In genomic region chr21:26846036-26846931, GRCh38 we compare ENCODE assay signal across 7 cellular contexts. TPM values are rescaled to one million over a fixed set of nuclear protein-coding genes. Genes with fewer than 3 reads are reported as not detected.
A peak's percentile ranks its signal among the peaks of the same experiment; 100 is the strongest.
DNase-seq lines count a peak whose midpoint lies in the region; ATAC-seq and TF ChIP-seq lines count a peak whose summit lies in the region.

No MANE protein-coding gene starts in this region.

- no peaks in the 10 kb centered on the region for H3F3A ChIP-seq in GM23338 (replicated peaks; ENCODE audit: low read depth)

- peaks cover 37% of the 10 kb centered on the region for H3K27me3 Mint-ChIP-seq in GM23338 (ENCODE audit: insufficient read depth, low read depth, poor library complexity)
- no peaks in the 10 kb centered on the region for H3K27me3 Mint-ChIP-seq in chondrocyte (ENCODE audit: low read depth)

- peaks cover 23% of the 10 kb centered on the region for H3K79me2 ChIP-seq in GM23338 (replicated peaks; ENCODE audit: insufficient read depth)

- peaks cover 5% of the 10 kb centered on the region; the same call in 1 of the 2 replicates for H3K9me3 ChIP-seq in NT2/D1 (ENCODE audit: insufficient read depth, low read length)

- peak; percentile 81 for DNase-seq in GM23338 (ENCODE audit: low spot score)
- DNase-seq in NT2/D1 (ENCODE audit: low read depth, low spot score): peak; percentile 49
- DNase-seq in chondrocyte (ENCODE audit: low spot score): peak; percentile 94
- peak; percentile 77 for DNase-seq in iris pigment epithelial cell (ENCODE audit: low read depth)
- DNase-seq in skeletal muscle cell (ENCODE audit: low read depth): peak; percentile 69
- DNase-seq in DMS79 treated with DMSO at 0.1 percent for 48 hours (lab: John Stamatoyannopoulos, UW): no peak

- H3K27ac Mint-ChIP-seq in GM23338: peak overlapping the region; percentile 78
- H3K27ac Mint-ChIP-seq in chondrocyte (ENCODE audit: unreplicated experiment): peak overlapping the region; percentile 64

- ATAC-seq in GM23338: peak; percentile 17
- no peak for ATAC-seq in GM18909 (IDR thresholded peaks at IDR 0.05; ENCODE audit: poor library complexity, unreplicated experiment)

- peak overlapping the region; percentile 93 for H3K4me3 Mint-ChIP-seq in GM23338
- H3K4me3 Mint-ChIP-seq in chondrocyte (ENCODE audit: unreplicated experiment): peak overlapping the region; percentile 96

- no peaks in the 10 kb centered on the region for H3K9me2 ChIP-seq in GM23338 (ENCODE audit: insufficient read depth)

- peaks cover 3% of the 10 kb centered on the region; the same call in 2 of the 3 replicates for H3K9me3 Mint-ChIP-seq in GM23338
- H3K9me3 Mint-ChIP-seq in chondrocyte (ENCODE audit: low read depth): no peaks in the 10 kb centered on the region

- peak overlapping the region; percentile 96 for H3K9ac ChIP-seq in NT2/D1 (ENCODE audit: insufficient read length, low read depth)

- peak in 1 of 2 experiments; percentile 14; a peak in 1 of 4 replicates for TF ChIP-seq CTCF in GM23338 (conservative IDR thresholded peaks at IDR 0.05; ENCODE audit: low read depth in 2 of 2)
- TF ChIP-seq CTCF in chondrocyte (IDR thresholded peaks at IDR 0.05): no peak

- H2AFZ ChIP-seq in GM23338: peak overlapping the region; percentile 35

- peaks cover 20% of the 10 kb centered on the region for H3K36me3 Mint-ChIP-seq in GM23338 (ENCODE audit: low read depth)
- peaks cover 7% of the 10 kb centered on the region for H3K36me3 Mint-ChIP-seq in chondrocyte (ENCODE audit: low read depth)

- peaks cover 29% of the 10 kb centered on the region for H3K4me1 Mint-ChIP-seq in GM23338
- peaks cover 40% of the 10 kb centered on the region for H3K4me1 Mint-ChIP-seq in chondrocyte (ENCODE audit: low read depth)

- H3K27ac ChIP-seq in GM23338 (ENCODE audit: low read depth): 0 out of 2 replicates have a peak overlapping the region, but pooled peaks have one; percentile 28

- H3K27me3 ChIP-seq in GM23338 (ENCODE audit: insufficient read depth) (peaks cover 39% of the 10 kb centered on the region), NT2/D1 (ENCODE audit: insufficient read depth, insufficient read length) (peaks cover 19% of the 10 kb centered on the region)

- H3K4me1 ChIP-seq in GM23338 (ENCODE audit: insufficient read depth) (peaks cover 20% of the 10 kb centered on the region), NT2/D1 (ENCODE audit: insufficient read depth, insufficient read length) (peaks cover 7% of the 10 kb centered on the region)

- peak overlapping the region; percentile 88 for H3K4me3 ChIP-seq in GM23338
- peak overlapping the region; percentile 59 for H3K4me3 ChIP-seq in NT2/D1 (ENCODE audit: insufficient read length, low read depth)
- peak overlapping the region; percentile 85 for H3K4me3 ChIP-seq in skeletal muscle cell (ENCODE audit: low read depth, low read length)

- H3K4me2 ChIP-seq in GM23338: peak overlapping the region; percentile 92

- peaks cover 7% of the 10 kb centered on the region; the same call in 1 of the 2 replicates for H3K36me3 ChIP-seq in GM23338 (ENCODE audit: insufficient read depth)
- H3K36me3 ChIP-seq in NT2/D1 (ENCODE audit: insufficient read depth, insufficient read length, low read length): peaks cover 15% of the 10 kb centered on the region

- no peaks in the 10 kb centered on the region for H4K20me1 ChIP-seq in GM23338 (replicated peaks; ENCODE audit: insufficient read depth)

TF ChIP-seq in GM23338, 12 proteins besides CTCF, POLR2A, EP300 and RAD21:
- TF ChIP-seq, protein P1, sequence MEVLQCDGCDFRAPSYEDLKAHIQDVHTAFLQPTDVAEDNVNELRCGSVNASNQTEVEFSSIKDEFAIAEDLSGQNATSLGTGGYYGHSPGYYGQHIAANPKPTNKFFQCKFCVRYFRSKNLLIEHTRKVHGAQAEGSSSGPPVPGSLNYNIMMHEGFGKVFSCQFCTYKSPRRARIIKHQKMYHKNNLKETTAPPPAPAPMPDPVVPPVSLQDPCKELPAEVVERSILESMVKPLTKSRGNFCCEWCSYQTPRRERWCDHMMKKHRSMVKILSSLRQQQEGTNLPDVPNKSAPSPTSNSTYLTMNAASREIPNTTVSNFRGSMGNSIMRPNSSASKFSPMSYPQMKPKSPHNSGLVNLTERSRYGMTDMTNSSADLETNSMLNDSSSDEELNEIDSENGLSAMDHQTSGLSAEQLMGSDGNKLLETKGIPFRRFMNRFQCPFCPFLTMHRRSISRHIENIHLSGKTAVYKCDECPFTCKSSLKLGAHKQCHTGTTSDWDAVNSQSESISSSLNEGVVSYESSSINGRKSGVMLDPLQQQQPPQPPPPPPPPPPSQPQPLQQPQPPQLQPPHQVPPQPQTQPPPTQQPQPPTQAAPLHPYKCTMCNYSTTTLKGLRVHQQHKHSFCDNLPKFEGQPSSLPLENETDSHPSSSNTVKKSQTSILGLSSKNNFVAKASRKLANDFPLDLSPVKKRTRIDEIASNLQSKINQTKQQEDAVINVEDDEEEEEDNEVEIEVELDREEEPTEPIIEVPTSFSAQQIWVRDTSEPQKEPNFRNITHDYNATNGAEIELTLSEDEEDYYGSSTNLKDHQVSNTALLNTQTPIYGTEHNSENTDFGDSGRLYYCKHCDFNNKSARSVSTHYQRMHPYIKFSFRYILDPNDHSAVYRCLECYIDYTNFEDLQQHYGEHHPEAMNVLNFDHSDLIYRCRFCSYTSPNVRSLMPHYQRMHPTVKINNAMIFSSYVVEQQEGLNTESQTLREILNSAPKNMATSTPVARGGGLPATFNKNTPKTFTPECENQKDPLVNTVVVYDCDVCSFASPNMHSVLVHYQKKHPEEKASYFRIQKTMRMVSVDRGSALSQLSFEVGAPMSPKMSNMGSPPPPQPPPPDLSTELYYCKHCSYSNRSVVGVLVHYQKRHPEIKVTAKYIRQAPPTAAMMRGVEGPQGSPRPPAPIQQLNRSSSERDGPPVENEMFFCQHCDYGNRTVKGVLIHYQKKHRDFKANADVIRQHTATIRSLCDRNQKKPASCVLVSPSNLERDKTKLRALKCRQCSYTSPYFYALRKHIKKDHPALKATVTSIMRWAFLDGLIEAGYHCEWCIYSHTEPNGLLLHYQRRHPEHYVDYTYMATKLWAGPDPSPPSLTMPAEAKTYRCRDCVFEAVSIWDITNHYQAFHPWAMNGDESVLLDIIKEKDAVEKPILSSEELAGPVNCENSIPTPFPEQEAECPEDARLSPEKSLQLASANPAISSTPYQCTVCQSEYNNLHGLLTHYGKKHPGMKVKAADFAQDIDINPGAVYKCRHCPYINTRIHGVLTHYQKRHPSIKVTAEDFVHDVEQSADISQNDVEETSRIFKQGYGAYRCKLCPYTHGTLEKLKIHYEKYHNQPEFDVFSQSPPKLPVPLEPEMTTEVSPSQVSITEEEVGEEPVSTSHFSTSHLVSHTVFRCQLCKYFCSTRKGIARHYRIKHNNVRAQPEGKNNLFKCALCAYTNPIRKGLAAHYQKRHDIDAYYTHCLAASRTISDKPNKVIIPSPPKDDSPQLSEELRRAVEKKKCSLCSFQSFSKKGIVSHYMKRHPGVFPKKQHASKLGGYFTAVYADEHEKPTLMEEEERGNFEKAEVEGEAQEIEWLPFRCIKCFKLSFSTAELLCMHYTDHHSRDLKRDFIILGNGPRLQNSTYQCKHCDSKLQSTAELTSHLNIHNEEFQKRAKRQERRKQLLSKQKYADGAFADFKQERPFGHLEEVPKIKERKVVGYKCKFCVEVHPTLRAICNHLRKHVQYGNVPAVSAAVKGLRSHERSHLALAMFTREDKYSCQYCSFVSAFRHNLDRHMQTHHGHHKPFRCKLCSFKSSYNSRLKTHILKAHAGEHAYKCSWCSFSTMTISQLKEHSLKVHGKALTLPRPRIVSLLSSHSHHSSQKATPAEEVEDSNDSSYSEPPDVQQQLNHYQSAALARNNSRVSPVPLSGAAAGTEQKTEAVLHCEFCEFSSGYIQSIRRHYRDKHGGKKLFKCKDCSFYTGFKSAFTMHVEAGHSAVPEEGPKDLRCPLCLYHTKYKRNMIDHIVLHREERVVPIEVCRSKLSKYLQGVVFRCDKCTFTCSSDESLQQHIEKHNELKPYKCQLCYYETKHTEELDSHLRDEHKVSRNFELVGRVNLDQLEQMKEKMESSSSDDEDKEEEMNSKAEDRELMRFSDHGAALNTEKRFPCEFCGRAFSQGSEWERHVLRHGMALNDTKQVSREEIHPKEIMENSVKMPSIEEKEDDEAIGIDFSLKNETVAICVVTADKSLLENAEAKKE (CRISPR knock-in tag; IDR thresholded peaks at IDR 0.05): peak; percentile 56; the same call in 1 of the 2 replicates
- TF ChIP-seq, protein P2, sequence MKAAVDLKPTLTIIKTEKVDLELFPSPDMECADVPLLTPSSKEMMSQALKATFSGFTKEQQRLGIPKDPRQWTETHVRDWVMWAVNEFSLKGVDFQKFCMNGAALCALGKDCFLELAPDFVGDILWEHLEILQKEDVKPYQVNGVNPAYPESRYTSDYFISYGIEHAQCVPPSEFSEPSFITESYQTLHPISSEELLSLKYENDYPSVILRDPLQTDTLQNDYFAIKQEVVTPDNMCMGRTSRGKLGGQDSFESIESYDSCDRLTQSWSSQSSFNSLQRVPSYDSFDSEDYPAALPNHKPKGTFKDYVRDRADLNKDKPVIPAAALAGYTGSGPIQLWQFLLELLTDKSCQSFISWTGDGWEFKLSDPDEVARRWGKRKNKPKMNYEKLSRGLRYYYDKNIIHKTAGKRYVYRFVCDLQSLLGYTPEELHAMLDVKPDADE (IDR thresholded peaks at IDR 0.05): no peak
- TF ChIP-seq STAT1 (IDR thresholded peaks at IDR 0.05; ENCODE audit: unreplicated experiment): no peak
- TF ChIP-seq POLR2AphosphoS5 (IDR thresholded peaks at IDR 0.05; ENCODE audit: low read depth): peak; percentile 57
- TF ChIP-seq EZH2 (IDR thresholded peaks at IDR 0.05; ENCODE audit: low read depth, unreplicated experiment): peak; percentile 7

RNA-seq across cellular contexts. Expression of gene ADAMTS1, which starts 1.1 kb away (rescaled TPM):
- total RNA-seq in GM23338 (2014; rRNA removed; shearing (Covaris generic)): 14.1 and 15.4 TPM in 2 replicates
- 5.6 and 6.1 TPM in 2 replicates for polyA plus RNA-seq in GM23338 (2016; fragmentation: Nextera tagmentation; extraction: Ambion mirVana)
- 27.2 to 91.2 TPM (median 29.7 TPM) in 3 replicates for total RNA-seq in chondrocyte
